27 cellular contexts compared by ENCODE assay signal in the genomic region with DNA sequence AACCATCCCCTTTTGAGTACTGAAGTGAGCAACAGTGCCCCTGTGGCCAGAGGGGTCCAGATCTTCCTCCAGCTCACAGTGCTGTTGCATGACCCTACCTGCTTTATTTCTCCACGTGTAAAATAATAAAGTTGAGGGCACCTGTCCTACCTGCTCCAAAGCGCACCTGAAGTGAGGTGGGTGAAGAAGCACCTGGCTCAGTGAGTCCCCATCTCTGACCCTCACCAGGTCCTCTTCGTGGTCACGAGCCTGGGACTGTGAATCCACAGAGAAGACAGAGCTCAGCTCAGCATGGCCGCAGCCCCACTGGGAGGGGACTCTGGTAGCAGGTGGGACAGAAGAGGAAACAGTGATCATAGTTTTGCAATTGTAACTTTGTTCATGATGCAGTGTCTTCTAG.
"Had no signal": no experiment of that assay in that cellular context is flagged by ENCODE, and none has a peak within 500 bp of the region (broad histone marks: within the 10 kb centered on the region; RNA-seq: fewer than 3 reads in every experiment).

No MANE protein-coding gene starts in this region.

- H3K4me1 Mint-ChIP-seq: naive thymus-derived CD4-positive, alpha-beta T cell; stimulated activated naive B cell treated with anti-CD40 and anti-IgM and Interleukin-4, amounts not matched to agents 10 μg/mL and 1 μg/mL and 100 μg/mL, for 72 hours had no signal

- ATAC-seq: left colon; mucosa of descending colon; naive thymus-derived CD4-positive, alpha-beta T cell; natural killer cell treated with Interleukin-12 subunit alpha and Interleukin-12 subunit beta and Interleukin-15 and Interleukin-18, amount 100 ng/mL, for 72 hours; right lobe of liver; stimulated activated naive B cell treated with anti-CD40 and anti-IgM and Interleukin-4, amounts not matched to agents 10 μg/mL and 1 μg/mL and 100 μg/mL, for 72 hours; upper lobe of right lung had no signal

- H3K9me3 ChIP-seq: left ventricle myocardium inferior, mucosa of descending colon, ovary, right atrium auricular region, right lobe of liver, suprapubic skin, thoracic aorta, tibial artery, upper lobe of right lung had no signal

- H3K27me3 ChIP-seq: ovary, right atrium auricular region, right lobe of liver, suprapubic skin, tibial artery, upper lobe of right lung had no signal

- H3K9me3 Mint-ChIP-seq: naive thymus-derived CD4-positive, alpha-beta T cell; natural killer cell treated with Interleukin-12 subunit alpha and Interleukin-12 subunit beta and Interleukin-15 and Interleukin-18, amount 100 ng/mL, for 72 hours; stimulated activated naive CD8-positive, alpha-beta T cell treated with anti-CD3 and anti-CD28 coated beads, Interleukin-15, Interleukin-2, amounts not matched to agents 100 ng/mL and 50 ng/mL, for 24 hours had no signal

- H3K4me3 Mint-ChIP-seq: naive thymus-derived CD4-positive, alpha-beta T cell; natural killer cell treated with Interleukin-12 subunit alpha and Interleukin-12 subunit beta and Interleukin-15 and Interleukin-18, amount 100 ng/mL, for 72 hours; stimulated activated naive B cell treated with anti-CD40 and anti-IgM and Interleukin-4, amounts not matched to agents 10 μg/mL and 1 μg/mL and 100 μg/mL, for 72 hours; stimulated activated naive CD8-positive, alpha-beta T cell treated with anti-CD3 and anti-CD28 coated beads, Interleukin-15, Interleukin-2, amounts not matched to agents 100 ng/mL and 50 ng/mL, for 24 hours had no signal

- H3K36me3 ChIP-seq: left ventricle myocardium inferior, ovary, right atrium auricular region, right lobe of liver, suprapubic skin, thoracic aorta, tibial artery, upper lobe of right lung had no signal

- H3K4me3 ChIP-seq: left ventricle myocardium inferior, lung, mucosa of descending colon, ovary, right atrium auricular region, right lobe of liver, smooth muscle cell, suprapubic skin, thoracic aorta, tibial artery, upper lobe of right lung had no signal

- H3K4me2 ChIP-seq: smooth muscle cell had no signal

- H3K27ac ChIP-seq: left ventricle myocardium inferior, ovary, right atrium auricular region, right lobe of liver, suprapubic skin, thoracic aorta, tibial artery, upper lobe of right lung had no signal

- H3K36me3 Mint-ChIP-seq: naive thymus-derived CD4-positive, alpha-beta T cell; natural killer cell treated with Interleukin-12 subunit alpha and Interleukin-12 subunit beta and Interleukin-15 and Interleukin-18, amount 100 ng/mL, for 72 hours; stimulated activated naive B cell treated with anti-CD40 and anti-IgM and Interleukin-4, amounts not matched to agents 10 μg/mL and 1 μg/mL and 100 μg/mL, for 72 hours had no signal

- H3K27ac Mint-ChIP-seq: naive thymus-derived CD4-positive, alpha-beta T cell; natural killer cell treated with Interleukin-12 subunit alpha and Interleukin-12 subunit beta and Interleukin-15 and Interleukin-18, amount 100 ng/mL, for 72 hours; progenitor cell of endocrine pancreas; stimulated activated naive B cell treated with anti-CD40 and anti-IgM and Interleukin-4, amounts not matched to agents 10 μg/mL and 1 μg/mL and 100 μg/mL, for 72 hours; stimulated activated naive CD8-positive, alpha-beta T cell treated with anti-CD3 and anti-CD28 coated beads, Interleukin-15, Interleukin-2, amounts not matched to agents 100 ng/mL and 50 ng/mL, for 24 hours had no signal

- FAIRE-seq: kidney, urothelium cell line had no signal

- H3K27me3 Mint-ChIP-seq: progenitor cell of endocrine pancreas; stimulated activated naive B cell treated with anti-CD40 and anti-IgM and Interleukin-4, amounts not matched to agents 10 μg/mL and 1 μg/mL and 100 μg/mL, for 72 hours; stimulated activated naive CD8-positive, alpha-beta T cell treated with anti-CD3 and anti-CD28 coated beads, Interleukin-15, Interleukin-2, amounts not matched to agents 100 ng/mL and 50 ng/mL, for 24 hours had no signal

- DNase-seq: hippocampal formation; kidney; left colon; left ventricle myocardium inferior; mesendoderm; midbrain; mucosa of descending colon; naive thymus-derived CD4-positive, alpha-beta T cell; ovary; right lobe of liver; stimulated activated CD4-positive, alpha-beta T cell treated with anti-CD3 and anti-CD28 coated beads, Interleukin-1b, Interleukin-23, amount 100 ng/mL, for 48 hours; stimulated activated CD4-positive, alpha-beta T cell treated with anti-CD3 and anti-CD28 coated beads, Interleukin-2, amount 100 ng/mL, for 48 hours; stimulated activated CD4-positive, alpha-beta T cell treated with anti-CD3 and anti-CD28 coated beads, Interleukin-4, amount 100 ng/mL, for 4 hours; stimulated activated CD8-positive, alpha-beta memory T cell treated with anti-CD3 and anti-CD28 coated beads, Interleukin-4, amount 100 ng/mL, for 48 hours; stimulated activated naive B cell treated with anti-CD40 and anti-IgM and Interleukin-4, amounts not matched to agents 10 μg/mL and 1 μg/mL and 100 μg/mL, for 72 hours; tibial artery; trophoblast cell; upper lobe of right lung had no signal

- H3K4me1 ChIP-seq: left ventricle myocardium inferior, right atrium auricular region, right lobe of liver, suprapubic skin, tibial artery, upper lobe of right lung had no signal
